In the genomic region with DNA sequence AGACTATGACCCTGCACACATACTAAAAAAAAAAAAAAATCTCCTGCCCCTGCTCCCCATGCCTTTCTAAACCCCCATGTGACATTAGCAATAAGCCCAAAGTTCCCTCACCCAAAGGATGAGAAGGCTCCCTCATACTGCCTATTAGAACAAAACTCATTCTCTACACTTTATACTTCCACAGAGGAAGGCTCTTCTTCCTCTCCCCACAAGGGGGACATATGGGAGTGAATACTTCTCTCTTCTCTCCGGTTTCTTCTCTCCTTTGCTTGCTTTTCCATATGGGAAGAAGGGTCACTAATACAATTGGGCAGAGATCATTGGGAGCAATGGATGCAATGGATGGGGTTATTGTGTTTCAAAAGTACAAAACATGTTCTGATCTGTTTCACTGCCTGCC, we compare ENCODE assay signal across 1 cellular context.
TF ChIP-seq lines count a peak whose summit lies in the region.

No MANE protein-coding gene starts in this region.

TF ChIP-seq in HCT116, 20 proteins besides CTCF, POLR2A, EP300 and RAD21 (continued from another document):
- TF ChIP-seq, protein P1, sequence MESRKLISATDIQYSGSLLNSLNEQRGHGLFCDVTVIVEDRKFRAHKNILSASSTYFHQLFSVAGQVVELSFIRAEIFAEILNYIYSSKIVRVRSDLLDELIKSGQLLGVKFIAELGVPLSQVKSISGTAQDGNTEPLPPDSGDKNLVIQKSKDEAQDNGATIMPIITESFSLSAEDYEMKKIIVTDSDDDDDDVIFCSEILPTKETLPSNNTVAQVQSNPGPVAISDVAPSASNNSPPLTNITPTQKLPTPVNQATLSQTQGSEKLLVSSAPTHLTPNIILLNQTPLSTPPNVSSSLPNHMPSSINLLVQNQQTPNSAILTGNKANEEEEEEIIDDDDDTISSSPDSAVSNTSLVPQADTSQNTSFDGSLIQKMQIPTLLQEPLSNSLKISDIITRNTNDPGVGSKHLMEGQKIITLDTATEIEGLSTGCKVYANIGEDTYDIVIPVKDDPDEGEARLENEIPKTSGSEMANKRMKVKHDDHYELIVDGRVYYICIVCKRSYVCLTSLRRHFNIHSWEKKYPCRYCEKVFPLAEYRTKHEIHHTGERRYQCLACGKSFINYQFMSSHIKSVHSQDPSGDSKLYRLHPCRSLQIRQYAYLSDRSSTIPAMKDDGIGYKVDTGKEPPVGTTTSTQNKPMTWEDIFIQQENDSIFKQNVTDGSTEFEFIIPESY (IDR thresholded peaks at IDR 0.05; ENCODE audit: extremely low read depth, insufficient replicate concordance, low read length): no peak
- TF ChIP-seq CBX3 (IDR thresholded peaks at IDR 0.05; ENCODE audit: low read depth) (no peak), EZH2phosphoT487 (IDR thresholded peaks at IDR 0.05; ENCODE audit: borderline replicate concordance) (no peak), TCF7L2 (IDR thresholded peaks at IDR 0.05; ENCODE audit: borderline replicate concordance, extremely low read depth, insufficient read depth, insufficient read length) (no peak)
- TF ChIP-seq, protein P2, sequence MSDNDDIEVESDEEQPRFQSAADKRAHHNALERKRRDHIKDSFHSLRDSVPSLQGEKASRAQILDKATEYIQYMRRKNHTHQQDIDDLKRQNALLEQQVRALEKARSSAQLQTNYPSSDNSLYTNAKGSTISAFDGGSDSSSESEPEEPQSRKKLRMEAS (IDR thresholded peaks at IDR 0.05): no peak
